Comparison of ENCODE assay signal across 1 cellular context in the genomic region with DNA sequence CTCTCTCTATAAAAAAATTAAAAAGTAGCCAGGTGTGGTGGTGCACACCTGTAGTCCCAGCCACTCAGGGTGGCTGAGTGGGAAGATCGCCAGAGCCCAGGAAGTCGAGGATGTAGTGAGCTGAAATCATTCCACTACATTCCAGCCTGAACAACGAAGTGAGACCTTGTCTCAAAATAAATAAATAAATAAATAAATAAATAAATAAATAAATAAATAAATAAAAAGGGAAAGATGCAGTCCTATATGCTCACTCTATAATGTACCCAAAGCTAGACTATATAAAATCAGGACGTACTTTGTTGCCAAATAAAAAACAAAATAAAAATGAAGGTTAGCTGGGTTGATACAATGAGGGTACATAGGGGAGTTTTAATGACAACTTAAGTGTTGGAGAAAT.
TF ChIP-seq lines count a peak whose summit lies in the region.

No MANE protein-coding gene starts in this region.

TF ChIP-seq in HEK293, 187 proteins besides CTCF, POLR2A, EP300 and RAD21 (continued from another document and continues in another):
- TF ChIP-seq, protein P1, sequence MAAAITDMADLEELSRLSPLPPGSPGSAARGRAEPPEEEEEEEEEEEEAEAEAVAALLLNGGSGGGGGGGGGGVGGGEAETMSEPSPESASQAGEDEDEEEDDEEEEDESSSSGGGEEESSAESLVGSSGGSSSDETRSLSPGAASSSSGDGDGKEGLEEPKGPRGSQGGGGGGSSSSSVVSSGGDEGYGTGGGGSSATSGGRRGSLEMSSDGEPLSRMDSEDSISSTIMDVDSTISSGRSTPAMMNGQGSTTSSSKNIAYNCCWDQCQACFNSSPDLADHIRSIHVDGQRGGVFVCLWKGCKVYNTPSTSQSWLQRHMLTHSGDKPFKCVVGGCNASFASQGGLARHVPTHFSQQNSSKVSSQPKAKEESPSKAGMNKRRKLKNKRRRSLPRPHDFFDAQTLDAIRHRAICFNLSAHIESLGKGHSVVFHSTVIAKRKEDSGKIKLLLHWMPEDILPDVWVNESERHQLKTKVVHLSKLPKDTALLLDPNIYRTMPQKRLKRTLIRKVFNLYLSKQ (tag by site-specific recombination; IDR thresholded peaks at IDR 0.05; ENCODE audit: borderline replicate concordance), result peak; percentile 93; the same call in 1 of the 2 replicates
- TF ChIP-seq WT1 (tag by site-specific recombination; IDR thresholded peaks at IDR 0.05) (0 out of 2 replicates have a peak, but pooled peaks have one; percentile 30), OVOL3 (tag by site-specific recombination; IDR thresholded peaks at IDR 0.05) (peak; percentile 74; the same call in 1 of the 2 replicates), ZNF341 (tag by site-specific recombination; IDR thresholded peaks at IDR 0.05; ENCODE audit: low read depth) (0 out of 2 replicates have a peak, but pooled peaks have one; percentile 37), RBAK (tag by site-specific recombination; IDR thresholded peaks at IDR 0.05) (peak; percentile 64; the same call in 1 of the 2 replicates), HOXC10 (CRISPR knock-in tag; IDR thresholded peaks at IDR 0.05) (no peak), ZNF214 (tag by site-specific recombination; IDR thresholded peaks at IDR 0.05; ENCODE audit: borderline replicate concordance) (no peak; the same call in 1 of the 2 replicates), GLIS1 (tag by site-specific recombination; IDR thresholded peaks at IDR 0.05) (no peak), KLF16 (tag by site-specific recombination; IDR thresholded peaks at IDR 0.05) (no peak), KLF8 (tag by site-specific recombination; IDR thresholded peaks at IDR 0.05) (no peak), ZNF155 (tag by site-specific recombination; IDR thresholded peaks at IDR 0.05) (no peak), ZNF510 (tag by site-specific recombination; IDR thresholded peaks at IDR 0.05; ENCODE audit: insufficient replicate concordance) (peak; percentile 94), ZNF202 (tag by site-specific recombination; IDR thresholded peaks at IDR 0.05; ENCODE audit: borderline replicate concordance) (peak; percentile 96), ZBTB17 (tag by site-specific recombination; IDR thresholded peaks at IDR 0.05) (no peak), ZNF549 (tag by site-specific recombination; IDR thresholded peaks at IDR 0.05) (no peak), MYNN (tag by site-specific recombination; IDR thresholded peaks at IDR 0.05; ENCODE audit: borderline replicate concordance) (peak; percentile 67; the same call in 1 of the 2 replicates), TCF7L2 (IDR thresholded peaks at IDR 0.05; ENCODE audit: borderline replicate concordance, low read depth, low read length) (no peak), ZNF677 (tag by site-specific recombination; IDR thresholded peaks at IDR 0.05) (no peak), ZNF654 (tag by site-specific recombination; IDR thresholded peaks at IDR 0.05; ENCODE audit: low read depth) (peak; percentile 69), ZNF514 (tag by site-specific recombination; IDR thresholded peaks at IDR 0.05) (peak; percentile 96; the same call in 1 of the 2 replicates), ZNF133 (tag by site-specific recombination; IDR thresholded peaks at IDR 0.05) (no peak), ZNF629 (tag by site-specific recombination; IDR thresholded peaks at IDR 0.05) (peak; percentile 80), ZNF302 (tag by site-specific recombination; IDR thresholded peaks at IDR 0.05; ENCODE audit: low read depth) (0 out of 2 replicates have a peak, but pooled peaks have one; percentile 50), ZBTB21 (tag by site-specific recombination; IDR thresholded peaks at IDR 0.05) (peak; percentile 75; the same call in 1 of the 2 replicates), ZNF585B (tag by site-specific recombination; IDR thresholded peaks at IDR 0.05) (no peak), ZNF112 (tag by site-specific recombination; IDR thresholded peaks at IDR 0.05) (no peak), ZNF623 (tag by site-specific recombination; IDR thresholded peaks at IDR 0.05) (peak; percentile 89), ZNF433 (tag by site-specific recombination; IDR thresholded peaks at IDR 0.05; ENCODE audit: low read depth) (peak; percentile 96), ZBTB1 (tag by site-specific recombination; IDR thresholded peaks at IDR 0.05) (0 out of 2 replicates have a peak, but pooled peaks have one; percentile 79), ZNF391 (tag by site-specific recombination; IDR thresholded peaks at IDR 0.05; ENCODE audit: borderline replicate concordance, low read depth) (no peak), ZNF140 (tag by site-specific recombination; IDR thresholded peaks at IDR 0.05) (peak; percentile 97)
- TF ChIP-seq, protein P2, sequence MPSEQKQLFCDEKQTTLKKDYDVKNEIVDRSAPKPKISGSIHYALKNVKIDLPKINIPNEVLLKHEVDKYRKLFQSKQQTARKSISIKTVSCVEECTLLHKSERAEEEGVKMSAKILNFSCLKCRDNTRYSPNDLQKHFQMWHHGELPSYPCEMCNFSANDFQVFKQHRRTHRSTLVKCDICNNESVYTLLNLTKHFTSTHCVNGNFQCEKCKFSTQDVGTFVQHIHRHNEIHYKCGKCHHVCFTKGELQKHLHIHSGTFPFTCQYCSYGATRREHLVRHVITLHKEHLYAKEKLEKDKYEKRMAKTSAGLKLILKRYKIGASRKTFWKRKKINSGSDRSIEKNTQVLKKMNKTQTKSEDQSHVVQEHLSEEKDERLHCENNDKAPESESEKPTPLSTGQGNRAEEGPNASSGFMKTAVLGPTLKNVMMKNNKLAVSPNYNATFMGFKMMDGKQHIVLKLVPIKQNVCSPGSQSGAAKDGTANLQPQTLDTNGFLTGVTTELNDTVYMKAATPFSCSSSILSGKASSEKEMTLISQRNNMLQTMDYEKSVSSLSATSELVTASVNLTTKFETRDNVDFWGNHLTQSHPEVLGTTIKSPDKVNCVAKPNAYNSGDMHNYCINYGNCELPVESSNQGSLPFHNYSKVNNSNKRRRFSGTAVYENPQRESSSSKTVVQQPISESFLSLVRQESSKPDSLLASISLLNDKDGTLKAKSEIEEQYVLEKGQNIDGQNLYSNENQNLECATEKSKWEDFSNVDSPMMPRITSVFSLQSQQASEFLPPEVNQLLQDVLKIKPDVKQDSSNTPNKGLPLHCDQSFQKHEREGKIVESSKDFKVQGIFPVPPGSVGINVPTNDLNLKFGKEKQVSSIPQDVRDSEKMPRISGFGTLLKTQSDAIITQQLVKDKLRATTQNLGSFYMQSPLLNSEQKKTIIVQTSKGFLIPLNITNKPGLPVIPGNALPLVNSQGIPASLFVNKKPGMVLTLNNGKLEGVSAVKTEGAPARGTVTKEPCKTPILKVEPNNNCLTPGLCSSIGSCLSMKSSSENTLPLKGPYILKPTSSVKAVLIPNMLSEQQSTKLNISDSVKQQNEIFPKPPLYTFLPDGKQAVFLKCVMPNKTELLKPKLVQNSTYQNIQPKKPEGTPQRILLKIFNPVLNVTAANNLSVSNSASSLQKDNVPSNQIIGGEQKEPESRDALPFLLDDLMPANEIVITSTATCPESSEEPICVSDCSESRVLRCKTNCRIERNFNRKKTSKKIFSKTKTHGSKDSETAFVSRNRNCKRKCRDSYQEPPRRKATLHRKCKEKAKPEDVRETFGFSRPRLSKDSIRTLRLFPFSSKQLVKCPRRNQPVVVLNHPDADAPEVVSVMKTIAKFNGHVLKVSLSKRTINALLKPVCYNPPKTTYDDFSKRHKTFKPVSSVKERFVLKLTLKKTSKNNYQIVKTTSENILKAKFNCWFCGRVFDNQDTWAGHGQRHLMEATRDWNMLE (tag by site-specific recombination; conservative IDR thresholded peaks at IDR 0.05; ENCODE audit: low read depth), result peak; percentile 98
- TF ChIP-seq, protein P3, sequence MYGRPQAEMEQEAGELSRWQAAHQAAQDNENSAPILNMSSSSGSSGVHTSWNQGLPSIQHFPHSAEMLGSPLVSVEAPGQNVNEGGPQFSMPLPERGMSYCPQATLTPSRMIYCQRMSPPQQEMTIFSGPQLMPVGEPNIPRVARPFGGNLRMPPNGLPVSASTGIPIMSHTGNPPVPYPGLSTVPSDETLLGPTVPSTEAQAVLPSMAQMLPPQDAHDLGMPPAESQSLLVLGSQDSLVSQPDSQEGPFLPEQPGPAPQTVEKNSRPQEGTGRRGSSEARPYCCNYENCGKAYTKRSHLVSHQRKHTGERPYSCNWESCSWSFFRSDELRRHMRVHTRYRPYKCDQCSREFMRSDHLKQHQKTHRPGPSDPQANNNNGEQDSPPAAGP (tag by site-specific recombination; IDR thresholded peaks at IDR 0.05), result no peak
- TF ChIP-seq, protein P4, sequence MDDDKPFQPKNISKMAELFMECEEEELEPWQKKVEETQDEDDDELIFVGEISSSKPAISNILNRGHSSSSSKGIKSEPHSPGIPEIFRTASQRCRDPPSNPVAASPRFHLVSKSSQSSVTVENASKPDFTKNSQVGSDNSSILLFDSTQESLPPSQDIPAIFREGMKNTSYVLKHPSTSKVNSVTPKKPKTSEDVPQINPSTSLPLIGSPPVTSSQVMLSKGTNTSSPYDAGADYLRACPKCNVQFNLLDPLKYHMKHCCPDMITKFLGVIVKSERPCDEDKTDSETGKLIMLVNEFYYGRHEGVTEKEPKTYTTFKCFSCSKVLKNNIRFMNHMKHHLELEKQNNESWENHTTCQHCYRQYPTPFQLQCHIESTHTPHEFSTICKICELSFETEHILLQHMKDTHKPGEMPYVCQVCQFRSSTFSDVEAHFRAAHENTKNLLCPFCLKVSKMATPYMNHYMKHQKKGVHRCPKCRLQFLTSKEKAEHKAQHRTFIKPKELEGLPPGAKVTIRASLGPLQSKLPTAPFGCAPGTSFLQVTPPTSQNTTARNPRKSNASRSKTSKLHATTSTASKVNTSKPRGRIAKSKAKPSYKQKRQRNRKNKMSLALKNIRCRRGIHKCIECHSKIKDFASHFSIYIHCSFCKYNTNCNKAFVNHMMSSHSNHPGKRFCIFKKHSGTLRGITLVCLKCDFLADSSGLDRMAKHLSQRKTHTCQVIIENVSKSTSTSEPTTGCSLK (tag by site-specific recombination; IDR thresholded peaks at IDR 0.05), result no peak
- TF ChIP-seq, protein P5, sequence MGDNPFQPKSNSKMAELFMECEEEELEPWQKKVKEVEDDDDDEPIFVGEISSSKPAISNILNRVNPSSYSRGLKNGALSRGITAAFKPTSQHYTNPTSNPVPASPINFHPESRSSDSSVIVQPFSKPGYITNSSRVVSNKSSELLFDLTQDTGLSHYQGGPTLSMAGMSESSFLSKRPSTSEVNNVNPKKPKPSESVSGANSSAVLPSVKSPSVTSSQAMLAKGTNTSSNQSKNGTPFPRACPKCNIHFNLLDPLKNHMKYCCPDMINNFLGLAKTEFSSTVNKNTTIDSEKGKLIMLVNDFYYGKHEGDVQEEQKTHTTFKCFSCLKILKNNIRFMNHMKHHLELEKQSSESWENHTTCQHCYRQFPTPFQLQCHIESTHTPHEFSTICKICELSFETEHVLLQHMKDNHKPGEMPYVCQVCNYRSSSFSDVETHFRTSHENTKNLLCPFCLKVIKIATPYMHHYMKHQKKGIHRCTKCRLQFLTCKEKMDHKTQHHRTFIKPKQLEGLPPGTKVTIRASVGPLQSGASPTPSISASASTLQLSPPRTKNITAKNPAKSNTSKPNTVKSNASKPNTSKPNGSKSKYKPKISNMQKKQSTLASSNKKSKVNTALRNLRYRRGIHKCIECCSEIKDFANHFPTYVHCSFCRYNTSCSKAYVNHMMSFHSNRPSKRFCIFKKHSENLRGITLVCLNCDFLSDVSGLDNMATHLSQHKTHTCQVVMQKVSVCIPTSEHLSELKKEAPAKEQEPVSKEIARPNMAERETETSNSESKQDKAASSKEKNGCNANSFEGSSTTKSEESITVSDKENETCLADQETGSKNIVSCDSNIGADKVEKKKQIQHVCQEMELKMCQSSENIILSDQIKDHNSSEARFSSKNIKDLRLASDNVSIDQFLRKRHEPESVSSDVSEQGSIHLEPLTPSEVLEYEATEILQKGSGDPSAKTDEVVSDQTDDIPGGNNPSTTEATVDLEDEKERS (tag by site-specific recombination; IDR thresholded peaks at IDR 0.05), result no peak
- TF ChIP-seq, protein P6, sequence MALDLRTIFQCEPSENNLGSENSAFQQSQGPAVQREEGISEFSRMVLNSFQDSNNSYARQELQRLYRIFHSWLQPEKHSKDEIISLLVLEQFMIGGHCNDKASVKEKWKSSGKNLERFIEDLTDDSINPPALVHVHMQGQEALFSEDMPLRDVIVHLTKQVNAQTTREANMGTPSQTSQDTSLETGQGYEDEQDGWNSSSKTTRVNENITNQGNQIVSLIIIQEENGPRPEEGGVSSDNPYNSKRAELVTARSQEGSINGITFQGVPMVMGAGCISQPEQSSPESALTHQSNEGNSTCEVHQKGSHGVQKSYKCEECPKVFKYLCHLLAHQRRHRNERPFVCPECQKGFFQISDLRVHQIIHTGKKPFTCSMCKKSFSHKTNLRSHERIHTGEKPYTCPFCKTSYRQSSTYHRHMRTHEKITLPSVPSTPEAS (tag by site-specific recombination; IDR thresholded peaks at IDR 0.05), result no peak
- TF ChIP-seq, protein P7, sequence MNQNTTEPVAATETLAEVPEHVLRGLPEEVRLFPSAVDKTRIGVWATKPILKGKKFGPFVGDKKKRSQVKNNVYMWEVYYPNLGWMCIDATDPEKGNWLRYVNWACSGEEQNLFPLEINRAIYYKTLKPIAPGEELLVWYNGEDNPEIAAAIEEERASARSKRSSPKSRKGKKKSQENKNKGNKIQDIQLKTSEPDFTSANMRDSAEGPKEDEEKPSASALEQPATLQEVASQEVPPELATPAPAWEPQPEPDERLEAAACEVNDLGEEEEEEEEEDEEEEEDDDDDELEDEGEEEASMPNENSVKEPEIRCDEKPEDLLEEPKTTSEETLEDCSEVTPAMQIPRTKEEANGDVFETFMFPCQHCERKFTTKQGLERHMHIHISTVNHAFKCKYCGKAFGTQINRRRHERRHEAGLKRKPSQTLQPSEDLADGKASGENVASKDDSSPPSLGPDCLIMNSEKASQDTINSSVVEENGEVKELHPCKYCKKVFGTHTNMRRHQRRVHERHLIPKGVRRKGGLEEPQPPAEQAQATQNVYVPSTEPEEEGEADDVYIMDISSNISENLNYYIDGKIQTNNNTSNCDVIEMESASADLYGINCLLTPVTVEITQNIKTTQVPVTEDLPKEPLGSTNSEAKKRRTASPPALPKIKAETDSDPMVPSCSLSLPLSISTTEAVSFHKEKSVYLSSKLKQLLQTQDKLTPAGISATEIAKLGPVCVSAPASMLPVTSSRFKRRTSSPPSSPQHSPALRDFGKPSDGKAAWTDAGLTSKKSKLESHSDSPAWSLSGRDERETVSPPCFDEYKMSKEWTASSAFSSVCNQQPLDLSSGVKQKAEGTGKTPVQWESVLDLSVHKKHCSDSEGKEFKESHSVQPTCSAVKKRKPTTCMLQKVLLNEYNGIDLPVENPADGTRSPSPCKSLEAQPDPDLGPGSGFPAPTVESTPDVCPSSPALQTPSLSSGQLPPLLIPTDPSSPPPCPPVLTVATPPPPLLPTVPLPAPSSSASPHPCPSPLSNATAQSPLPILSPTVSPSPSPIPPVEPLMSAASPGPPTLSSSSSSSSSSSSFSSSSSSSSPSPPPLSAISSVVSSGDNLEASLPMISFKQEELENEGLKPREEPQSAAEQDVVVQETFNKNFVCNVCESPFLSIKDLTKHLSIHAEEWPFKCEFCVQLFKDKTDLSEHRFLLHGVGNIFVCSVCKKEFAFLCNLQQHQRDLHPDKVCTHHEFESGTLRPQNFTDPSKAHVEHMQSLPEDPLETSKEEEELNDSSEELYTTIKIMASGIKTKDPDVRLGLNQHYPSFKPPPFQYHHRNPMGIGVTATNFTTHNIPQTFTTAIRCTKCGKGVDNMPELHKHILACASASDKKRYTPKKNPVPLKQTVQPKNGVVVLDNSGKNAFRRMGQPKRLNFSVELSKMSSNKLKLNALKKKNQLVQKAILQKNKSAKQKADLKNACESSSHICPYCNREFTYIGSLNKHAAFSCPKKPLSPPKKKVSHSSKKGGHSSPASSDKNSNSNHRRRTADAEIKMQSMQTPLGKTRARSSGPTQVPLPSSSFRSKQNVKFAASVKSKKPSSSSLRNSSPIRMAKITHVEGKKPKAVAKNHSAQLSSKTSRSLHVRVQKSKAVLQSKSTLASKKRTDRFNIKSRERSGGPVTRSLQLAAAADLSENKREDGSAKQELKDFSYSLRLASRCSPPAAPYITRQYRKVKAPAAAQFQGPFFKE (tag by site-specific recombination; IDR thresholded peaks at IDR 0.05; ENCODE audit: borderline replicate concordance), result no peak
